8 cellular contexts compared by ENCODE assay signal in the genomic region with DNA sequence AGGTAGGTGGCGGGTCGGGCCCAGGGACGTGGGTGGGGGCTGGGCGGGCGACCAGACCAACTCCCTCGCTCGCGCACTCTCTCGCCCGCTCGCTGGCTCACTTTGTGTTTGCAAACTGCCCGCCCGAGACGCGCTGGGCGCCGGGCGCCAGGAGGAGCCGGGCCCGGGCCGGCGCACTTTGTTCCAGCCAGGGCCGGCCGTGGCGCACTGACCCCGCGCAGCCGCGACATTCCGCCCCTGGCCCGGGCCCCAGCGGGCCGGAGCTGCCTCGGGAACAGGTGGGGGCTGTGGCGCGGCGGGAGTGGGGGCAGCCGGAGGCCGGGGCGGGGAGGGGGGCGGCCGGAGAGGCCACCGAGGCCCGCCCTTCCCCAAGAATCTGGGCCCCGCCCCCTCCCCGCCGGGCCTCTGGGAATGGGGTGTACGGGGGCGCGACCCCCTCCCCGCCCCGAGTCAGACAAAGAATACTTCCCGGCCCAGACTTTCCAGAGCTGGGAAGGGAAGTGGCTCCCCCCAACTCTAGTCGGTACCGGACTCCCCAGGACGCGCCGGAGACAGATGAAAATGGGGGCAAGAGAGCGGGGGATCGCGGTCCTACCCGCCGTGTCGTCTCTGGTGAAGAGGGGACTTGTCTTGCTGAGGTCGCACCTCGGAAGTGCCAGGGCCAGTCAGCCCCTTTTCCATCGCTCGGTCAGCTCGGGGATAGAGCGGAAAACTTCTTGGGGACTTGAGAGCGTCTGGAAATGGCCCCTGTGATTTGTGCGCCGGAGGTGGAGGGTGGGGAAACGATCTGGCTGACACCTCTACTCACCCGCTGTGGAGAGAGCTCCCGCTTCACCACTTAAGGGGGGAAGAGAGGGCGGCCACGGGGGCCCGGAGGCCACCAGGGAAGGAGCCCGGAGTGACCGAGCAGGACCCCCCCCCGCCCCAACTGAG. TPM values are rescaled to one million over a fixed set of nuclear protein-coding genes. Genes with fewer than 3 reads are reported as not detected.
DNase-seq lines count a peak whose midpoint lies in the region; ATAC-seq and TF ChIP-seq lines count a peak whose summit lies in the region.

No MANE protein-coding gene starts in this region.

- peaks cover 4% of the 10 kb centered on the region; the same call in 1 of the 2 replicates for H3K9me3 ChIP-seq in AG04450 (ENCODE audit: control insufficient read depth, insufficient read depth, low read length)
- no peaks in the 10 kb centered on the region for H3K9me3 ChIP-seq in SJSA1 (replicated peaks)

- DNase-seq in AG04450 (ENCODE audit: low read depth, low spot score) (no peak), SJSA1 (ENCODE audit: low read depth in 1 of 2, low spot score in 2 of 2) (peak in 1 of 2 experiments; percentile 41), kidney tubule cell (ENCODE audit: low spot score) (peak; percentile 49), OCI-M2 (lab: John Stamatoyannopoulos, UW; ENCODE audit: unreplicated experiment) (no peak)
- DNase-seq in central memory CD4-positive, alpha-beta T cell = peak; percentile 28
- DNase-seq in stimulated activated CD8-positive, alpha-beta memory T cell treated with anti-CD3 and anti-CD28 coated beads, Interleukin-4, amount 100 ng/mL, for 48 hours = peak; percentile 57

- H3K27me3 ChIP-seq in AG04450 (ENCODE audit: control insufficient read depth, insufficient read depth, low read length) (peaks cover 4% of the 10 kb centered on the region), SJSA1 (replicated peaks) (no peaks in the 10 kb centered on the region)

- CTCF ChIA-PET in AG04450 (lab: Charles Lee) = interaction anchor here (0.9 to 1.1 kb wide), 2 partner anchors 83 to 179 kb away, joined by 3 read pairs; no protein-coding TSS in a partner anchor

- POLR2A ChIA-PET in AG04450 (lab: Yijun Ruan, JAX) = interaction anchor here (1.1 kb wide), 1 partner anchor 32 kb away, joined by 4 read pairs; no protein-coding TSS in a partner anchor

- H3K4me1 ChIP-seq in SJSA1 (replicated peaks) = peaks cover 23% of the 10 kb centered on the region

- peaks cover 42% of the 10 kb centered on the region for H3K36me3 ChIP-seq in SJSA1

- no peak for TF ChIP-seq CTCF in AG04450 (IDR thresholded peaks at IDR 0.05; ENCODE audit: low read depth, low read length)

- H3K27ac ChIP-seq in AG04450 (ENCODE audit: low read depth, low read length) = no peak overlapping the region
- no peak overlapping the region for H3K27ac ChIP-seq in SJSA1

- ATAC-seq in GM18502 (IDR thresholded peaks at IDR 0.05; ENCODE audit: poor library complexity, unreplicated experiment) (peak; percentile 20), HG03095 (IDR thresholded peaks at IDR 0.05; ENCODE audit: unreplicated experiment) (peak; percentile 14)

- H3K4me3 ChIP-seq in AG04450 (ENCODE audit: low read depth, low read length) (peak overlapping the region; percentile 90), SJSA1 (peak overlapping the region; percentile 86)

RNA-seq across cellular contexts. Expression of a gene that starts 1.0 kb away (rescaled TPM):
- polyA plus RNA-seq in AG04450 (2011; rRNA removed) = 1.9 and 3.1 TPM in 2 replicates
- polyA minus RNA-seq in AG04450 (2011; rRNA and poly(A)+ RNA removed) = 3.9 and 5.2 TPM in 2 replicates
- 3.9 and 5.1 TPM in 2 replicates for total RNA-seq in SJSA1 (2014; rRNA removed; shearing (Covaris generic))

Comparison
In these comparisons a context has a peak if more than half of its experiments do, and no peak if none do; other contexts are left out.
1. DNase-seq: peak in central memory CD4-positive, alpha-beta T cell (single experiment), kidney tubule cell (single experiment) and stimulated activated CD8-positive, alpha-beta memory T cell treated with anti-CD3 and anti-CD28 coated beads, Interleukin-4, amount 100 ng/mL, for 48 hours (single experiment); none in AG04450 (single experiment) and OCI-M2 (single experiment).